In the genomic region with DNA sequence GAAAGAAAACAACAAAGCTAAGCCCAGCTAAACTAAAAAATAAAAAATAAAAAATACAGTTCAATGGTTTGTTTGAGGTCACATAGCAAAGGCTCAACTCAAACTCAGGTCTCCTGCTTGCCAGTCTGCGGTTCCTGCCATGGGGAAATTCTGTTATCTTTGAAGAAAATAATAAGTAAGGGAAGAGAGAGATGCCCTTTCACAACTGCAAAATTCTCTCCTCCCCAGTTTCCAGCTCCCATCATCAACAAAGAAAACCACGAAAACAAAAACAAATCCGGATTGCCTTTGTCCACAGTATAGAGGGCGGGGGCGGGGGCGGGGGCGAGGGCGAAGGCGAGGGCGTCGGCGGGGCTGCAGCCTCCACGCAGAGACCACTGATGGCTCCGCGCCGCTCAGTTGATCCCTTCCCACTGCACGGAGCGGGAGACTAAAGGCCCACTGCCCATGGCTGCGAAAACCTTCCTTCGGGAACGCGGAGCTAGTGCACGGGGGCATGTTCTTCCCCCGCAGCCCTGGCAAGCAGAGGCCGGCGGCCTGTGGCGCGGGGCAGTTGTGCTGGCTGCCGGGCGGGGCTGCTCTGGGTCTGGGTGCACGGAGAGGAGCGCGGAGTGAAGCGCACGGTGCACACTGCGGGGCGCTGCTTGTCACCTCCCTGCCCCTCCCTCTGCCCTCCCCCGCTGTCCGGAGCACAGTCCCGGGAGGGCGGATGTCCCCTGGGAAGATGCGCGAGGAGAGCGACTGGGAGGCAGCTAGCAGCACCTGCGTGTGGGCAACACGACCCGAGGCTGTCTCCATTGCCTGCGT, we compare ENCODE assay signal across 8 cellular contexts. TPM values are rescaled to one million over a fixed set of nuclear protein-coding genes. Genes with fewer than 3 reads are reported as not detected.
DNase-seq lines count a peak whose midpoint lies in the region; ATAC-seq, FAIRE-seq and TF ChIP-seq lines count a peak whose summit lies in the region.

No MANE protein-coding gene starts in this region.

- peaks cover 23% of the 10 kb centered on the region for H3K27me3 Mint-ChIP-seq in activated naive CD4-positive, alpha-beta T cell treated with anti-CD3 and anti-CD28 coated beads, Interleukin-2, amount 10 ng/mL, durations not matched to agents 7 days and 5 days
- H3K27me3 Mint-ChIP-seq in neural crest cell (ENCODE audit: low read depth), result peaks cover 4% of the 10 kb centered on the region

- peaks cover 4% of the 10 kb centered on the region for H3K4me1 Mint-ChIP-seq in activated naive CD4-positive, alpha-beta T cell treated with anti-CD3 and anti-CD28 coated beads, Interleukin-2, amount 10 ng/mL, durations not matched to agents 7 days and 5 days
- peaks cover 29% of the 10 kb centered on the region for H3K4me1 Mint-ChIP-seq in neural crest cell

- no peak overlapping the region for H3K4me3 ChIP-seq in GM12865 (ENCODE audit: low read depth, low read length)

- ATAC-seq in HG02759 (IDR thresholded peaks at IDR 0.05; ENCODE audit: unreplicated experiment), result peak; percentile 81

- H3K27ac Mint-ChIP-seq in activated naive CD4-positive, alpha-beta T cell treated with anti-CD3 and anti-CD28 coated beads, Interleukin-2, amount 10 ng/mL, durations not matched to agents 7 days and 5 days, result no peak overlapping the region
- peak overlapping the region; percentile 24 for H3K27ac Mint-ChIP-seq in neural crest cell (ENCODE audit: unreplicated experiment)

- TF ChIP-seq CTCF in GM12865 (IDR thresholded peaks at IDR 0.05; ENCODE audit: insufficient read depth, low read depth, low read length, missing control alignments) (no peak), neural crest cell (conservative IDR thresholded peaks at IDR 0.05) (no peak)

- peak; percentile 84 for FAIRE-seq in urothelium cell line (lab: Jason Lieb, UNC)

- H3K36me3 Mint-ChIP-seq in activated naive CD4-positive, alpha-beta T cell treated with anti-CD3 and anti-CD28 coated beads, Interleukin-2, amount 10 ng/mL, durations not matched to agents 7 days and 5 days, result no peaks in the 10 kb centered on the region
- no peaks in the 10 kb centered on the region for H3K36me3 Mint-ChIP-seq in neural crest cell (ENCODE audit: low read depth)

- DNase-seq in GM12865 (ENCODE audit: low read depth), result peak; percentile 18
- peak; percentile 75 for DNase-seq in NCI-H2171 treated with DMSO at 0.1 percent for 48 hours (lab: John Stamatoyannopoulos, UW)
- peak; percentile 44 for DNase-seq in activated naive CD4-positive, alpha-beta T cell treated with anti-CD3 and anti-CD28 coated beads, Interleukin-2, amount 10 ng/mL, durations not matched to agents 7 days and 5 days
- peak; percentile 31 for DNase-seq in germinal center (ENCODE audit: low spot score)
- DNase-seq in neural crest cell (ENCODE audit: low read depth, low spot score), result peak; percentile 40
- peak; percentile 84 for DNase-seq in urothelium cell line (ENCODE audit: low spot score)
- DNase-seq in effector CD8-positive, alpha-beta T cell (lab: John Stamatoyannopoulos, UW), result no peak

- peak overlapping the region; percentile 59 for H3K4me3 Mint-ChIP-seq in activated naive CD4-positive, alpha-beta T cell treated with anti-CD3 and anti-CD28 coated beads, Interleukin-2, amount 10 ng/mL, durations not matched to agents 7 days and 5 days
- peak overlapping the region; percentile 78 for H3K4me3 Mint-ChIP-seq in neural crest cell

- H3K9me3 Mint-ChIP-seq in activated naive CD4-positive, alpha-beta T cell treated with anti-CD3 and anti-CD28 coated beads, Interleukin-2, amount 10 ng/mL, durations not matched to agents 7 days and 5 days, result no peaks in the 10 kb centered on the region
- H3K9me3 Mint-ChIP-seq in neural crest cell, result no peaks in the 10 kb centered on the region

- CTCF ChIA-PET in activated naive CD4-positive, alpha-beta T cell treated with anti-CD3 and anti-CD28 coated beads, Interleukin-2, amount 10 ng/mL, durations not matched to agents 7 days and 5 days (lab: Charles Lee), result no interaction called here

RNA-seq across cellular contexts. Expression of a gene that starts 54.2 kb away (rescaled TPM):
- 2.9 and 3.6 TPM in 2 replicates for total RNA-seq in neural crest cell
